Comparison of ENCODE assay signal across 1 cellular context in the genomic region with DNA sequence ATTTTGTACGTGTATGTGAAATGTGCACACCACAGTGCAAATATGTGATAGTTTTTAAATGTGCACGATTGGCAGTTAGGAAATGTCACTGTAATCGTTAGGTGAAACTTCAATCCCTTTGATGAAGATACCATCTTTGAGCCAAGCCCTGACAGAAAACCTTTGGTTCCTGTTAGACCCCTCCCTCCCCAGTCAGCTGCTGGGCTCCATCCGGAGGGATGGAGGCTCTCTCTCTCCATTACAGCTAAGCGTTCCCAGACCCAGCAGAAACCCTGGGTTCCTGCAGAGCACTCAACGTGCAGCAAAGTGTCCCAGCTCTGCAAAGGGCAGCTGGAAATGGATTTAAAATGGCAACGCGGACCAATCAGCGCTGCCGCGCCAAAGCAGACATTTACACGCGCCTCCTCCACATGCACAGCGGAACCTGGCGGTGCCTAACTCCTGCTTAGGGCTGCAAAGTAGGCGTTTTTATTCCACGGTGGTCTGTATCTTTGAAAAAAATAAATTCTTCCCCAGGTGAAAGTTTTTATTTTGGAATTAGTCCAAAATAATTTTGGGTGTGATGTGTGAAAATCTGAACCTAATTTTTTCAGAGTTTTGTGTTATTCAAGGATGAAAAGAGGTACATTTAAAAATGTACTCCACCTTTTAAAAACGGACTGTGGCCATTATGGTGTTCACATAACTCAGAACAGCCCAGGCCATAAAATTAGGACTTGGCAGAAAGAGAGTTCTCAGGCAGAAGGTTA.
A peak's percentile ranks its signal among the peaks of the same experiment; 100 is the strongest.
TF ChIP-seq lines count a peak whose summit lies in the region.

No MANE protein-coding gene starts in this region.

TF ChIP-seq in HepG2, 621 proteins besides CTCF, POLR2A, EP300 and RAD21 (continued from another document and continues in another):
- TF ChIP-seq, protein P1, sequence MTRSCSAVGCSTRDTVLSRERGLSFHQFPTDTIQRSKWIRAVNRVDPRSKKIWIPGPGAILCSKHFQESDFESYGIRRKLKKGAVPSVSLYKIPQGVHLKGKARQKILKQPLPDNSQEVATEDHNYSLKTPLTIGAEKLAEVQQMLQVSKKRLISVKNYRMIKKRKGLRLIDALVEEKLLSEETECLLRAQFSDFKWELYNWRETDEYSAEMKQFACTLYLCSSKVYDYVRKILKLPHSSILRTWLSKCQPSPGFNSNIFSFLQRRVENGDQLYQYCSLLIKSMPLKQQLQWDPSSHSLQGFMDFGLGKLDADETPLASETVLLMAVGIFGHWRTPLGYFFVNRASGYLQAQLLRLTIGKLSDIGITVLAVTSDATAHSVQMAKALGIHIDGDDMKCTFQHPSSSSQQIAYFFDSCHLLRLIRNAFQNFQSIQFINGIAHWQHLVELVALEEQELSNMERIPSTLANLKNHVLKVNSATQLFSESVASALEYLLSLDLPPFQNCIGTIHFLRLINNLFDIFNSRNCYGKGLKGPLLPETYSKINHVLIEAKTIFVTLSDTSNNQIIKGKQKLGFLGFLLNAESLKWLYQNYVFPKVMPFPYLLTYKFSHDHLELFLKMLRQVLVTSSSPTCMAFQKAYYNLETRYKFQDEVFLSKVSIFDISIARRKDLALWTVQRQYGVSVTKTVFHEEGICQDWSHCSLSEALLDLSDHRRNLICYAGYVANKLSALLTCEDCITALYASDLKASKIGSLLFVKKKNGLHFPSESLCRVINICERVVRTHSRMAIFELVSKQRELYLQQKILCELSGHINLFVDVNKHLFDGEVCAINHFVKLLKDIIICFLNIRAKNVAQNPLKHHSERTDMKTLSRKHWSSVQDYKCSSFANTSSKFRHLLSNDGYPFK (CRISPR knock-in tag; IDR thresholded peaks at IDR 0.05; ENCODE audit: borderline replicate concordance), result no peak
- TF ChIP-seq NR2F2 (IDR thresholded peaks at IDR 0.05; ENCODE audit: borderline replicate concordance, low read depth) (peak; percentile 6; the same call in 1 of the 2 replicates), CENPT (CRISPR knock-in tag; IDR thresholded peaks at IDR 0.05; ENCODE audit: low read depth) (no peak), TARDBP (CRISPR knock-in tag; IDR thresholded peaks at IDR 0.05) (no peak), KDM4B (CRISPR knock-in tag; IDR thresholded peaks at IDR 0.05) (no peak), SMARCC2 (IDR thresholded peaks at IDR 0.05) (no peak), ZNF557 (CRISPR knock-in tag; IDR thresholded peaks at IDR 0.05) (no peak), ONECUT2 (CRISPR knock-in tag; IDR thresholded peaks at IDR 0.05) (no peak), NR2F6 (IDR thresholded peaks at IDR 0.05) (peak; percentile 62), NR2F6 (CRISPR knock-in tag; IDR thresholded peaks at IDR 0.05) (peak; percentile 18; the same call in 1 of the 2 replicates), ZNF484 (CRISPR knock-in tag; IDR thresholded peaks at IDR 0.05; ENCODE audit: borderline replicate concordance, low read depth) (no peak; the same call in 1 of the 2 replicates), FOXO1 (CRISPR knock-in tag; IDR thresholded peaks at IDR 0.05) (0 out of 2 replicates have a peak, but pooled peaks have one; percentile 19), TRIM24 (CRISPR knock-in tag; IDR thresholded peaks at IDR 0.05) (no peak), ZBTB38 (CRISPR knock-in tag; IDR thresholded peaks at IDR 0.05) (no peak; the same call in 1 of the 2 replicates), ARNT (IDR thresholded peaks at IDR 0.05) (no peak), YY1 (IDR thresholded peaks at IDR 0.05; ENCODE audit: insufficient read depth, insufficient replicate concordance, low read depth, low read length) (peak; percentile 77), ZNF326 (CRISPR knock-in tag; IDR thresholded peaks at IDR 0.05; ENCODE audit: borderline replicate concordance) (no peak), GATA4 (IDR thresholded peaks at IDR 0.05; ENCODE audit: borderline replicate concordance, low read depth) (no peak), HOXD1 (CRISPR knock-in tag; IDR thresholded peaks at IDR 0.05) (peak; percentile 62; the same call in 1 of the 2 replicates), ZNF720 (CRISPR knock-in tag; IDR thresholded peaks at IDR 0.05) (no peak), ZNF552 (CRISPR knock-in tag; IDR thresholded peaks at IDR 0.05; ENCODE audit: borderline replicate concordance) (no peak), DR1 (CRISPR knock-in tag; IDR thresholded peaks at IDR 0.05) (peak; percentile 64; the same call in 1 of the 2 replicates), FOXK1 (CRISPR knock-in tag; IDR thresholded peaks at IDR 0.05; ENCODE audit: borderline replicate concordance, low read depth) (peak; percentile 12; the same call in 1 of the 2 replicates), ZNF747 (CRISPR knock-in tag; IDR thresholded peaks at IDR 0.05; ENCODE audit: borderline replicate concordance) (no peak; the same call in 1 of the 2 replicates), HIVEP1 (CRISPR knock-in tag; IDR thresholded peaks at IDR 0.05) (no peak)
- TF ChIP-seq, protein P2, sequence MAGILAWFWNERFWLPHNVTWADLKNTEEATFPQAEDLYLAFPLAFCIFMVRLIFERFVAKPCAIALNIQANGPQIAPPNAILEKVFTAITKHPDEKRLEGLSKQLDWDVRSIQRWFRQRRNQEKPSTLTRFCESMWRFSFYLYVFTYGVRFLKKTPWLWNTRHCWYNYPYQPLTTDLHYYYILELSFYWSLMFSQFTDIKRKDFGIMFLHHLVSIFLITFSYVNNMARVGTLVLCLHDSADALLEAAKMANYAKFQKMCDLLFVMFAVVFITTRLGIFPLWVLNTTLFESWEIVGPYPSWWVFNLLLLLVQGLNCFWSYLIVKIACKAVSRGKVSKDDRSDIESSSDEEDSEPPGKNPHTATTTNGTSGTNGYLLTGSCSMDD (CRISPR knock-in tag; IDR thresholded peaks at IDR 0.05), result no peak
- TF ChIP-seq, protein P3, sequence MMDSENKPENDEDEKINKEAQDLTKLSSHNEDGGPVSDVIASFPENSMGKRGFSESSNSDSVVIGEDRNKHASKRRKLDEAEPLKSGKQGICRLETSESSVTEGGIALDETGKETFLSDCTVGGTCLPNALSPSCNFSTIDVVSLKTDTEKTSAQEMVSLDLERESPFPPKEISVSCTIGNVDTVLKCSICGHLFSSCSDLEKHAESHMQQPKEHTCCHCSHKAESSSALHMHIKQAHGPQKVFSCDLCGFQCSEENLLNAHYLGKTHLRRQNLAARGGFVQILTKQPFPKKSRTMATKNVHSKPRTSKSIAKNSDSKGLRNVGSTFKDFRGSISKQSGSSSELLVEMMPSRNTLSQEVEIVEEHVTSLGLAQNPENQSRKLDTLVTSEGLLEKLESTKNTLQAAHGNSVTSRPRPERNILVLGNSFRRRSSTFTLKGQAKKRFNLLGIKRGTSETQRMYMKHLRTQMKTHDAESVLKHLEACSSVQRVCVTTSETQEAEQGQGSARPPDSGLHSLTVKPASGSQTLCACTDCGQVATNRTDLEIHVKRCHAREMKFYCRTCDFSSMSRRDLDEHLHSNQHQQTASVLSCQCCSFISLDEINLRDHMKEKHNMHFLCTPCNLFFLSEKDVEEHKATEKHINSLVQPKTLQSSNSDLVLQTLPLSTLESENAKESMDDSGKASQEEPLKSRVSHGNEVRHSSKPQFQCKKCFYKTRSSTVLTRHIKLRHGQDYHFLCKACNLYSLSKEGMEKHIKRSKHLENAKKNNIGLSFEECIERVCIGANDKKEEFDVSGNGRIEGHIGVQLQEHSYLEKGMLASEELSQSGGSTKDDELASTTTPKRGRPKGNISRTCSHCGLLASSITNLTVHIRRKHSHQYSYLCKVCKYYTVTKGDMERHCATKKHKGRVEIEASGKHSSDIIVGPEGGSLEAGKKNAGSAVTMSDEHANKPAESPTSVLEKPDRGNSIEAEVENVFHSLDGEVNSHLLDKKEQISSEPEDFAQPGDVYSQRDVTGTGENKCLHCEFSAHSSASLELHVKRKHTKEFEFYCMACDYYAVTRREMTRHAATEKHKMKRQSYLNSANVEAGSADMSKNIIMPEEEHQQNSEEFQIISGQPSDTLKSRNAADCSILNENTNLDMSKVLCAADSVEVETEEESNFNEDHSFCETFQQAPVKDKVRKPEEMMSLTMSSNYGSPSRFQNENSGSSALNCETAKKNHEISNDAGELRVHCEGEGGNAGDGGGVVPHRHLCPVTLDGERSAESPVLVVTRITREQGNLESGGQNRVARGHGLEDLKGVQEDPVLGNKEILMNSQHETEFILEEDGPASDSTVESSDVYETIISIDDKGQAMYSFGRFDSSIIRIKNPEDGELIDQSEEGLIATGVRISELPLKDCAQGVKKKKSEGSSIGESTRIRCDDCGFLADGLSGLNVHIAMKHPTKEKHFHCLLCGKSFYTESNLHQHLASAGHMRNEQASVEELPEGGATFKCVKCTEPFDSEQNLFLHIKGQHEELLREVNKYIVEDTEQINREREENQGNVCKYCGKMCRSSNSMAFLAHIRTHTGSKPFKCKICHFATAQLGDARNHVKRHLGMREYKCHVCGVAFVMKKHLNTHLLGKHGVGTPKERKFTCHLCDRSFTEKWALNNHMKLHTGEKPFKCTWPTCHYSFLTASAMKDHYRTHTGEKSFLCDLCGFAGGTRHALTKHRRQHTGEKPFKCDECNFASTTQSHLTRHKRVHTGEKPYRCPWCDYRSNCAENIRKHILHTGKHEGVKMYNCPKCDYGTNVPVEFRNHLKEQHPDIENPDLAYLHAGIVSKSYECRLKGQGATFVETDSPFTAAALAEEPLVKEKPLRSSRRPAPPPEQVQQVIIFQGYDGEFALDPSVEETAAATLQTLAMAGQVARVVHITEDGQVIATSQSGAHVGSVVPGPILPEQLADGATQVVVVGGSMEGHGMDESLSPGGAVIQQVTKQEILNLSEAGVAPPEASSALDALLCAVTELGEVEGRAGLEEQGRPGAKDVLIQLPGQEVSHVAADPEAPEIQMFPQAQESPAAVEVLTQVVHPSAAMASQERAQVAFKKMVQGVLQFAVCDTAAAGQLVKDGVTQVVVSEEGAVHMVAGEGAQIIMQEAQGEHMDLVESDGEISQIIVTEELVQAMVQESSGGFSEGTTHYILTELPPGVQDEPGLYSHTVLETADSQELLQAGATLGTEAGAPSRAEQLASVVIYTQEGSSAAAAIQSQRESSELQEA (CRISPR knock-in tag; IDR thresholded peaks at IDR 0.05; ENCODE audit: not compliant biosample characterization), result no peak
- TF ChIP-seq, protein P4, sequence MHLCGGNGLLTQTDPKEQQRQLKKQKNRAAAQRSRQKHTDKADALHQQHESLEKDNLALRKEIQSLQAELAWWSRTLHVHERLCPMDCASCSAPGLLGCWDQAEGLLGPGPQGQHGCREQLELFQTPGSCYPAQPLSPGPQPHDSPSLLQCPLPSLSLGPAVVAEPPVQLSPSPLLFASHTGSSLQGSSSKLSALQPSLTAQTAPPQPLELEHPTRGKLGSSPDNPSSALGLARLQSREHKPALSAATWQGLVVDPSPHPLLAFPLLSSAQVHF (CRISPR knock-in tag; IDR thresholded peaks at IDR 0.05), result no peak
- TF ChIP-seq, protein P5, sequence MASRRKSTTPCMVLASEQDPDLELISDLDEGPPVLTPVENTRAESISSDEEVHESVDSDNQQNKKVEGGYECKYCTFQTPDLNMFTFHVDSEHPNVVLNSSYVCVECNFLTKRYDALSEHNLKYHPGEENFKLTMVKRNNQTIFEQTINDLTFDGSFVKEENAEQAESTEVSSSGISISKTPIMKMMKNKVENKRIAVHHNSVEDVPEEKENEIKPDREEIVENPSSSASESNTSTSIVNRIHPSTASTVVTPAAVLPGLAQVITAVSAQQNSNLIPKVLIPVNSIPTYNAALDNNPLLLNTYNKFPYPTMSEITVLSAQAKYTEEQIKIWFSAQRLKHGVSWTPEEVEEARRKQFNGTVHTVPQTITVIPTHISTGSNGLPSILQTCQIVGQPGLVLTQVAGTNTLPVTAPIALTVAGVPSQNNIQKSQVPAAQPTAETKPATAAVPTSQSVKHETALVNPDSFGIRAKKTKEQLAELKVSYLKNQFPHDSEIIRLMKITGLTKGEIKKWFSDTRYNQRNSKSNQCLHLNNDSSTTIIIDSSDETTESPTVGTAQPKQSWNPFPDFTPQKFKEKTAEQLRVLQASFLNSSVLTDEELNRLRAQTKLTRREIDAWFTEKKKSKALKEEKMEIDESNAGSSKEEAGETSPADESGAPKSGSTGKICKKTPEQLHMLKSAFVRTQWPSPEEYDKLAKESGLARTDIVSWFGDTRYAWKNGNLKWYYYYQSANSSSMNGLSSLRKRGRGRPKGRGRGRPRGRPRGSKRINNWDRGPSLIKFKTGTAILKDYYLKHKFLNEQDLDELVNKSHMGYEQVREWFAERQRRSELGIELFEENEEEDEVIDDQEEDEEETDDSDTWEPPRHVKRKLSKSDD (CRISPR knock-in tag; IDR thresholded peaks at IDR 0.05; ENCODE audit: low read depth), result 0 out of 2 replicates have a peak, but pooled peaks have one; percentile 32
- TF ChIP-seq, protein P6, sequence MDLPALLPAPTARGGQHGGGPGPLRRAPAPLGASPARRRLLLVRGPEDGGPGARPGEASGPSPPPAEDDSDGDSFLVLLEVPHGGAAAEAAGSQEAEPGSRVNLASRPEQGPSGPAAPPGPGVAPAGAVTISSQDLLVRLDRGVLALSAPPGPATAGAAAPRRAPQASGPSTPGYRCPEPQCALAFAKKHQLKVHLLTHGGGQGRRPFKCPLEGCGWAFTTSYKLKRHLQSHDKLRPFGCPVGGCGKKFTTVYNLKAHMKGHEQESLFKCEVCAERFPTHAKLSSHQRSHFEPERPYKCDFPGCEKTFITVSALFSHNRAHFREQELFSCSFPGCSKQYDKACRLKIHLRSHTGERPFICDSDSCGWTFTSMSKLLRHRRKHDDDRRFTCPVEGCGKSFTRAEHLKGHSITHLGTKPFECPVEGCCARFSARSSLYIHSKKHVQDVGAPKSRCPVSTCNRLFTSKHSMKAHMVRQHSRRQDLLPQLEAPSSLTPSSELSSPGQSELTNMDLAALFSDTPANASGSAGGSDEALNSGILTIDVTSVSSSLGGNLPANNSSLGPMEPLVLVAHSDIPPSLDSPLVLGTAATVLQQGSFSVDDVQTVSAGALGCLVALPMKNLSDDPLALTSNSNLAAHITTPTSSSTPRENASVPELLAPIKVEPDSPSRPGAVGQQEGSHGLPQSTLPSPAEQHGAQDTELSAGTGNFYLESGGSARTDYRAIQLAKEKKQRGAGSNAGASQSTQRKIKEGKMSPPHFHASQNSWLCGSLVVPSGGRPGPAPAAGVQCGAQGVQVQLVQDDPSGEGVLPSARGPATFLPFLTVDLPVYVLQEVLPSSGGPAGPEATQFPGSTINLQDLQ (CRISPR knock-in tag; IDR thresholded peaks at IDR 0.05), result no peak
- TF ChIP-seq, protein P7, sequence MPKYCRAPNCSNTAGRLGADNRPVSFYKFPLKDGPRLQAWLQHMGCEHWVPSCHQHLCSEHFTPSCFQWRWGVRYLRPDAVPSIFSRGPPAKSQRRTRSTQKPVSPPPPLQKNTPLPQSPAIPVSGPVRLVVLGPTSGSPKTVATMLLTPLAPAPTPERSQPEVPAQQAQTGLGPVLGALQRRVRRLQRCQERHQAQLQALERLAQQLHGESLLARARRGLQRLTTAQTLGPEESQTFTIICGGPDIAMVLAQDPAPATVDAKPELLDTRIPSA (CRISPR knock-in tag; IDR thresholded peaks at IDR 0.05; ENCODE audit: borderline replicate concordance), result no peak
- TF ChIP-seq, protein P8, sequence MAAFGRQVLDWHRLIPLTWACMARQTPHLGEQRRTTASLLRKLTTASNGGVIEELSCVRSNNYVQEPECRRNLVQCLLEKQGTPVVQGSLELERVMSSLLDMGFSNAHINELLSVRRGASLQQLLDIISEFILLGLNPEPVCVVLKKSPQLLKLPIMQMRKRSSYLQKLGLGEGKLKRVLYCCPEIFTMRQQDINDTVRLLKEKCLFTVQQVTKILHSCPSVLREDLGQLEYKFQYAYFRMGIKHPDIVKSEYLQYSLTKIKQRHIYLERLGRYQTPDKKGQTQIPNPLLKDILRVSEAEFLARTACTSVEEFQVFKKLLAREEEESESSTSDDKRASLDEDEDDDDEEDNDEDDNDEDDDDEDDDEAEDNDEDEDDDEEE (CRISPR knock-in tag; IDR thresholded peaks at IDR 0.05), result no peak
